ENCODE assay signal across 8 cellular contexts in the genomic region with DNA sequence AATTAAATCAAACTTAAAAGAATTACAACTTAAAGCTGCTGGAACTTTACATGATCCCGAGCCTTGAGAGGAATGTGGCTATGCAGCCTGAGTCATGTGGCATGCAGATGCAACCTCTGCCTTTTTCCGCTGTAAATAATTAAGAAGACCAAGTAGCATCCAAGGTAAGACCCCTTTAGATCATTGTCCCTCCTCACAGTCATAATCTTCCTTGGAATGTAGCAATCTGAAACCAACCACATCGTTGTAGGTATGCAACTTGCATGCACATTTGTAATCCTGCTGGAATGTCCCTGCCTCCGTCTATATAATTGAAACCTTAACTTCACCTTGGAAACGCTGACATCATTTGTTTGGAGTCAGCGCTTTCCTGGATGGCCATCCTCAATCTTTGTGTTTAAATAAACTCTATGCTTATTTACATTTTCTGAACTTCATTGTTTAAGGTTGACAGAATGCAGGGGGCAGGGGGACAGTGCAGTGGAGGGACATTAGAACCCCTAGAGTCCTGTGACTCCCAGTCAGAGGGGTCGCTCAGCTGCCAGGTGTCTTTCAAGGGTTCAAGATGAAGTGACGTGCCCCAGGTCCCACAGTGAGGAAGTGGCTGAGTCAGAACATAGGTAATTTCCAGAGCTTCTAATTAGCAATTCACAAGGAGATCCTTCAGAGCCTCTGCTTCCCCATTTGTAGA.
DNase-seq lines count a peak whose midpoint lies in the region; ATAC-seq and TF ChIP-seq lines count a peak whose summit lies in the region.

No MANE protein-coding gene starts in this region.

- POLR2A ChIA-PET in activated B cell treated with CpG ODN at 0.5 μM for 24 hours (lab: Charles Lee) = interaction anchor here (0.7 to 4.4 kb wide), 9 partner anchors 111 to 891 kb away, joined by 3 to 80 read pairs (median 8); a partner anchor contains a TSS

- H3K4me1 Mint-ChIP-seq in activated B cell treated with CpG ODN at 0.5 μM for 24 hours = peaks cover 52% of the 10 kb centered on the region

- peaks cover 13% of the 10 kb centered on the region for H3K36me3 Mint-ChIP-seq in activated B cell treated with CpG ODN at 0.5 μM for 24 hours (ENCODE audit: low read depth)

- H3K4me3 ChIP-seq in fibroblast of mammary gland (ENCODE audit: control insufficient read depth, low read depth, low read length) (peak overlapping the region; percentile 70), parathyroid adenoma (ENCODE audit: low read depth, low read length) (peak overlapping the region; percentile 73)

- H3K9me3 ChIP-seq in parathyroid adenoma (ENCODE audit: control insufficient read depth, low read length) = no peaks in the 10 kb centered on the region

- no peaks in the 10 kb centered on the region for H3K27me3 Mint-ChIP-seq in activated B cell treated with CpG ODN at 0.5 μM for 24 hours

- peak overlapping the region; percentile 89 for H3K4me3 Mint-ChIP-seq in activated B cell treated with CpG ODN at 0.5 μM for 24 hours

- no peaks in the 10 kb centered on the region for H3K36me3 ChIP-seq in parathyroid adenoma (ENCODE audit: control insufficient read depth, insufficient read depth, low read length)

- DNase-seq in DMS79 treated with DMSO at 0.1 percent for 48 hours (lab: John Stamatoyannopoulos, UW) (peak; percentile 55), activated B cell treated with CpG ODN at 0.5 μM for 24 hours (no peak), fibroblast of mammary gland (ENCODE audit: low read depth) (peak; percentile 87)

- H3K79me2 ChIP-seq in parathyroid adenoma = peaks cover 12% of the 10 kb centered on the region

- H3K27ac Mint-ChIP-seq in activated B cell treated with CpG ODN at 0.5 μM for 24 hours = peak overlapping the region; percentile 94

- H3K27me3 ChIP-seq in parathyroid adenoma (ENCODE audit: control insufficient read depth, insufficient read depth, low read length) = no peaks in the 10 kb centered on the region

- peak; percentile 18 for ATAC-seq in HG02588 (IDR thresholded peaks at IDR 0.05; ENCODE audit: unreplicated experiment)
- ATAC-seq in activated B cell treated with CpG ODN at 0.5 μM for 24 hours (ENCODE audit: low read depth) = peak; percentile 7
- no peak for ATAC-seq in GM19455 (IDR thresholded peaks at IDR 0.05; ENCODE audit: unreplicated experiment)
- ATAC-seq in GM18498 (IDR thresholded peaks at IDR 0.05; ENCODE audit: unreplicated experiment) = no peak
- no peak for ATAC-seq in GM18867 (IDR thresholded peaks at IDR 0.05; ENCODE audit: unreplicated experiment)

- intact Hi-C loops in activated B cell treated with CpG ODN at 0.5 μM for 24 hours (cut with micrococcal nuclease) = loop anchor here (1.0 to 10.0 kb wide), 8 partner anchors 12 to 1559 kb away; a partner anchor contains a TSS

- H3K4me2 ChIP-seq in parathyroid adenoma (ENCODE audit: low read length) = peak overlapping the region; percentile 87

- H3K4me1 ChIP-seq in parathyroid adenoma = peaks cover 8% of the 10 kb centered on the region

- H3K9ac ChIP-seq in parathyroid adenoma = no peak overlapping the region

- peak overlapping the region; percentile 65 for H2AFZ ChIP-seq in parathyroid adenoma

- peak overlapping the region; percentile 57 for H3K27ac ChIP-seq in parathyroid adenoma

- CTCF ChIA-PET in activated B cell treated with CpG ODN at 0.5 μM for 24 hours (lab: Charles Lee) = interaction anchor here (1.0 to 6.1 kb wide), 5 partner anchors 11 to 154 kb away, joined by 3 to 53 read pairs (median 6); no protein-coding TSS in a partner anchor

- no peak for TF ChIP-seq CTCF in activated B cell treated with CpG ODN at 0.5 μM for 24 hours (IDR thresholded peaks at IDR 0.05)
- TF ChIP-seq CTCF in fibroblast of mammary gland (conservative IDR thresholded peaks at IDR 0.05; ENCODE audit: control insufficient read depth, insufficient read depth, low read depth, low read length) = no peak
- TF ChIP-seq CTCF in parathyroid adenoma (IDR thresholded peaks at IDR 0.05) = no peak

- no peaks in the 10 kb centered on the region for H3K9me3 Mint-ChIP-seq in activated B cell treated with CpG ODN at 0.5 μM for 24 hours

Comparison
In these comparisons a context has a peak if more than half of its experiments do, and no peak if none do; other contexts are left out.
1. ATAC-seq: peak in HG02588 (single experiment) and activated B cell treated with CpG ODN at 0.5 μM for 24 hours (single experiment); none in GM19455 (single experiment), GM18498 (single experiment) and GM18867 (single experiment).